17 cellular contexts compared by ENCODE assay signal in genomic region chr13:77717508-77717907, GRCh38. TPM values are rescaled to one million over a fixed set of nuclear protein-coding genes. Genes with fewer than 3 reads are reported as not detected.
DNase-seq lines count a peak whose midpoint lies in the region; ATAC-seq, FAIRE-seq and TF ChIP-seq lines count a peak whose summit lies in the region.
"Had no signal": no experiment of that assay in that cellular context is flagged by ENCODE, and none has a peak within 500 bp of the region (broad histone marks: within the 10 kb centered on the region; RNA-seq: fewer than 3 reads in every experiment).

No MANE protein-coding gene starts in this region.

- peak; percentile 89 for ATAC-seq in WTC11
- no peak for ATAC-seq in heart left ventricle
- no peak for ATAC-seq in GM18861 (IDR thresholded peaks at IDR 0.05; ENCODE audit: unreplicated experiment)
- ATAC-seq: A549; CD8-positive, alpha-beta T cell; HepG2 had no signal

- TF ChIP-seq POLR2A in GM12891 (IDR thresholded peaks at IDR 0.05; ENCODE audit: low read depth, low read length) = no peak
- TF ChIP-seq POLR2A in heart left ventricle (IDR thresholded peaks at IDR 0.05) = no peak

- peaks cover 0 to 2% (median 0%) of the 10 kb centered on the region in 9 donors for H3K36me3 ChIP-seq in heart left ventricle

- no peaks in the 10 kb centered on the region for H3K27me3 ChIP-seq in heart left ventricle

- peak; percentile 28 for FAIRE-seq in GM12891 (lab: Jason Lieb, UNC)
- FAIRE-seq: A549, GM12892, HepG2 had no signal

- H3K4me1 Mint-ChIP-seq in WTC11 = peaks cover 45% of the 10 kb centered on the region

- H3K27me3 Mint-ChIP-seq in WTC11 (ENCODE audit: low read depth) = no peaks in the 10 kb centered on the region
- H3K27me3 Mint-ChIP-seq: IgD-negative memory B cell had no signal

- peaks cover 8% of the 10 kb centered on the region for H3K9me3 Mint-ChIP-seq in WTC11
- H3K9me3 Mint-ChIP-seq: CD8-positive, alpha-beta T cell had no signal

- TF ChIP-seq CTCF in WTC11 (IDR thresholded peaks at IDR 0.05) (no peak), heart left ventricle (IDR thresholded peaks at IDR 0.05) (no peak)

- intact Hi-C loops in heart left ventricle (cut with DNase I) = no loop called here

- H3K27ac Mint-ChIP-seq in WTC11 = peak overlapping the region; percentile 24; the same call in 1 of the 2 replicates
- H3K27ac Mint-ChIP-seq: CD8-positive, alpha-beta T cell; IgD-negative memory B cell had no signal

- 85 to 92% (median 88%) methylated on average over 4 of the region's 4 CpGs for WGBS in heart left ventricle, 4 donors

- CTCF ChIA-PET in WTC11 (lab: Charles Lee) = no interaction called here

- no peak overlapping the region for H3K4me3 Mint-ChIP-seq in WTC11
- H3K4me3 Mint-ChIP-seq: CD8-positive, alpha-beta T cell; IgD-negative memory B cell had no signal

- no peak overlapping the region for H3K27ac ChIP-seq in heart left ventricle
- H3K27ac ChIP-seq: A549 had no signal

- H3K9me3 ChIP-seq in heart left ventricle = peaks cover 0 to 8% (median 0%) of the 10 kb centered on the region in 12 donors
- H3K9me3 ChIP-seq: A549, HAP-1 had no signal

- peaks cover 23% of the 10 kb centered on the region for H3K36me3 Mint-ChIP-seq in WTC11

- no peak for DNase-seq in GM12891 (ENCODE audit: insufficient read length, low spot score)
- DNase-seq in WTC11 (ENCODE audit: low spot score) = no peak
- peak; percentile 21 for DNase-seq in iPS-NIHi11 (ENCODE audit: low spot score)
- DNase-seq in heart left ventricle = no peak
- no peak for DNase-seq in A172 (ENCODE audit: low spot score)
- DNase-seq: AML-193; Calu3; CD8-positive, alpha-beta T cell; DMS79 treated with DMSO at 0.1 percent for 48 hours; Karpas-422; KBM-7 had no signal

- POLR2A ChIA-PET in WTC11 (lab: Charles Lee) = no interaction called here

- no peak overlapping the region for H3K4me3 ChIP-seq in heart left ventricle
- H3K4me3 ChIP-seq: A549, HAP-1 had no signal

- no peaks in the 10 kb centered on the region for H3K4me1 ChIP-seq in heart left ventricle
- H3K4me1 ChIP-seq: A549, HAP-1 had no signal

TF ChIP-seq in GM12891, 5 proteins besides CTCF, POLR2A, EP300 and RAD21:
- no peak for TF ChIP-seq POLR2AphosphoS5 (IDR thresholded peaks at IDR 0.05; ENCODE audit: low read depth, low read length)
- no peak for TF ChIP-seq POU2F2 (IDR thresholded peaks at IDR 0.05; ENCODE audit: low read depth, low read length)

TF ChIP-seq in WTC11, 78 proteins besides CTCF, POLR2A, EP300 and RAD21:
- no peak for TF ChIP-seq ZNF532 (CRISPR knock-in tag; IDR thresholded peaks at IDR 0.05; ENCODE audit: borderline replicate concordance)
- TF ChIP-seq OVOL2 (CRISPR knock-in tag; IDR thresholded peaks at IDR 0.05; ENCODE audit: borderline replicate concordance) = no peak
- TF ChIP-seq ESRRA (CRISPR knock-in tag; IDR thresholded peaks at IDR 0.05; ENCODE audit: borderline replicate concordance) = no peak
- no peak for TF ChIP-seq MLX (CRISPR knock-in tag; IDR thresholded peaks at IDR 0.05)
- TF ChIP-seq NR2C2 (CRISPR knock-in tag; IDR thresholded peaks at IDR 0.05) = no peak
- no peak for TF ChIP-seq TCF7 (CRISPR knock-in tag; IDR thresholded peaks at IDR 0.05; ENCODE audit: low read depth)

RNA-seq across cellular contexts. Expression of gene SLAIN1, which starts 20.0 kb away (rescaled TPM):
- polyA plus RNA-seq in GM12891 (2012; ENCODE audit: low read depth, missing spikeins) = 36.9 TPM
- total RNA-seq in WTC11 (2021) (29.7 to 33.1 TPM (median 32.0 TPM) in 3 replicates), heart left ventricle (10 to 100 TPM in 2 of 9 donors, 1 to 10 TPM in 7; 5.1 to 14.9 (median 7.2) TPM)
- polyA plus RNA-seq in heart left ventricle = 1 to 10 TPM; 2.3 to 4.2 TPM
- 0.03 TPM in 1 of 2 replicates, not detected in the other for total RNA-seq in A172 (2014; rRNA removed; shearing (Covaris generic))
